Comparison of ENCODE assay signal across 2 cellular contexts in genomic region chr11:47164321-47164720, GRCh38.
TF ChIP-seq lines count a peak whose summit lies in the region.

No MANE protein-coding gene starts in this region.

TF ChIP-seq in HepG2, 621 proteins besides CTCF, POLR2A, EP300 and RAD21:
- TF ChIP-seq GATA4 (IDR thresholded peaks at IDR 0.05; ENCODE audit: borderline replicate concordance, low read depth): no peak
- TF ChIP-seq HNRNPH1 (optimal IDR thresholded peaks at IDR 0.05; ENCODE audit: low read depth, low read length): no peak
- peak; percentile 44 for TF ChIP-seq AGO2 (optimal IDR thresholded peaks at IDR 0.05; ENCODE audit: low read depth, low read length)

TF ChIP-seq in K562, 482 proteins besides CTCF, POLR2A, EP300 and RAD21:
- TF ChIP-seq ZFP30 (CRISPR knock-in tag; IDR thresholded peaks at IDR 0.05; ENCODE audit: borderline replicate concordance) (no peak), RBFOX2 (IDR thresholded peaks at IDR 0.05; ENCODE audit: low read depth, low read length) (0 out of 2 replicates have a peak, but pooled peaks have one; percentile 2), BACH1 (tag; IDR thresholded peaks at IDR 0.05) (no peak), CBX5 (IDR thresholded peaks at IDR 0.05; ENCODE audit: borderline replicate concordance, low read depth) (no peak), RCOR1 (IDR thresholded peaks at IDR 0.05; ENCODE audit: borderline replicate concordance in 1 of 2, low read depth in 2 of 2, low read length in 2 of 2) (no peak), RBM34 (IDR thresholded peaks at IDR 0.05; ENCODE audit: borderline replicate concordance, insufficient read depth, low read length) (no peak), THRAP3 (IDR thresholded peaks at IDR 0.05; ENCODE audit: borderline replicate concordance) (no peak), MEIS2 (IDR thresholded peaks at IDR 0.05; ENCODE audit: partially characterized antibody) (no peak), POLR2G (IDR thresholded peaks at IDR 0.05; ENCODE audit: low read depth, low read length) (peak; percentile 33; the same call in 1 of the 2 replicates), POLR2AphosphoS5 (IDR thresholded peaks at IDR 0.05; ENCODE audit: control insufficient read depth, insufficient read depth, low read depth, low read length) (0 out of 2 replicates have a peak, but pooled peaks have one; percentile 8), ZNF217 (CRISPR knock-in tag; IDR thresholded peaks at IDR 0.05) (no peak), ZNF3 (CRISPR knock-in tag; IDR thresholded peaks at IDR 0.05) (no peak), SP2 (IDR thresholded peaks at IDR 0.05; ENCODE audit: extremely low read depth, low read depth, low read length, poor library complexity, severe bottlenecking) (no peak), ZNF24 (IDR thresholded peaks at IDR 0.05) (no peak)
- TF ChIP-seq, protein P1, sequence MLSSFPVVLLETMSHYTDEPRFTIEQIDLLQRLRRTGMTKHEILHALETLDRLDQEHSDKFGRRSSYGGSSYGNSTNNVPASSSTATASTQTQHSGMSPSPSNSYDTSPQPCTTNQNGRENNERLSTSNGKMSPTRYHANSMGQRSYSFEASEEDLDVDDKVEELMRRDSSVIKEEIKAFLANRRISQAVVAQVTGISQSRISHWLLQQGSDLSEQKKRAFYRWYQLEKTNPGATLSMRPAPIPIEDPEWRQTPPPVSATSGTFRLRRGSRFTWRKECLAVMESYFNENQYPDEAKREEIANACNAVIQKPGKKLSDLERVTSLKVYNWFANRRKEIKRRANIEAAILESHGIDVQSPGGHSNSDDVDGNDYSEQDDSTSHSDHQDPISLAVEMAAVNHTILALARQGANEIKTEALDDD (IDR thresholded peaks at IDR 0.05): no peak
- TF ChIP-seq, protein P2, sequence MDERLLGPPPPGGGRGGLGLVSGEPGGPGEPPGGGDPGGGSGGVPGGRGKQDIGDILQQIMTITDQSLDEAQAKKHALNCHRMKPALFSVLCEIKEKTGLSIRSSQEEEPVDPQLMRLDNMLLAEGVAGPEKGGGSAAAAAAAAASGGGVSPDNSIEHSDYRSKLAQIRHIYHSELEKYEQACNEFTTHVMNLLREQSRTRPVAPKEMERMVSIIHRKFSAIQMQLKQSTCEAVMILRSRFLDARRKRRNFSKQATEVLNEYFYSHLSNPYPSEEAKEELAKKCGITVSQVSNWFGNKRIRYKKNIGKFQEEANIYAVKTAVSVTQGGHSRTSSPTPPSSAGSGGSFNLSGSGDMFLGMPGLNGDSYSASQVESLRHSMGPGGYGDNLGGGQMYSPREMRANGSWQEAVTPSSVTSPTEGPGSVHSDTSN (CRISPR knock-in tag; IDR thresholded peaks at IDR 0.05; ENCODE audit: low read depth): no peak
- TF ChIP-seq, protein P2 (tag; conservative IDR thresholded peaks at IDR 0.05; ENCODE audit: low read depth): no peak
TF ChIP-seq in K562: peak in this region for 3.
